ENCODE assay signal across 24 cellular contexts in the genomic region with DNA sequence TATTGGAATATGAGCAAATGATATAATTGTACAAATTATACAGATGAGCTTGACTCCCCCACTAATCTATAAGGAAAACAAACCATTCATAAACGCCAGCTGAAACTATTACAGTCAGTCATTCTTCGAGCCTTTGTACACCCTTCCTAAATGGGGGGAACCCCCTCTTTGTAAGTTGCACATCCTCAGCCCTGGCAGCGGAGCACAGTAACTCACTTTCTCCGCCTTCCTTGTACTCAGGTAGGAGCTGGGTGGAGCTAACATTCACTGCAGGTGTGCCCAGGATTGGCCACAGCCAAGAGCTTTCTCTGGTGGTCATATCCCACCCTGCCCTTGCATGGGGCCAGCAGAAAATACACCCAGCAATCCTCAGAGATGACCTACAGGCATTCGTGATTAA. TPM values are rescaled to one million over a fixed set of nuclear protein-coding genes. Genes with fewer than 3 reads are reported as not detected.
DNase-seq lines count a peak whose midpoint lies in the region; ATAC-seq and TF ChIP-seq lines count a peak whose summit lies in the region.
"Had no signal": no experiment of that assay in that cellular context is flagged by ENCODE, and none has a peak within 500 bp of the region (broad histone marks: within the 10 kb centered on the region; RNA-seq: fewer than 3 reads in every experiment).

No MANE protein-coding gene starts in this region.

- peak overlapping the region; percentile 67 for H3K4me3 Mint-ChIP-seq in activated naive CD8-positive, alpha-beta T cell treated with anti-CD3 and anti-CD28 coated beads, Interleukin-2, amount 50 U/mL, for 24 hours
- no peak overlapping the region for H3K4me3 Mint-ChIP-seq in chondrocyte (ENCODE audit: unreplicated experiment)
- H3K4me3 Mint-ChIP-seq: mesothelial cell of epicardium, neural crest cell had no signal

- H3K9me3 ChIP-seq in thymus (ENCODE audit: control insufficient read depth) = no peaks in the 10 kb centered on the region
- no peaks in the 10 kb centered on the region for H3K9me3 ChIP-seq in right lobe of liver
- H3K9me3 ChIP-seq: left lung, SJSA1 had no signal

- no peaks in the 10 kb centered on the region for H3K9me3 Mint-ChIP-seq in activated naive CD8-positive, alpha-beta T cell treated with anti-CD3 and anti-CD28 coated beads, Interleukin-2, amount 50 U/mL, for 24 hours
- no peaks in the 10 kb centered on the region for H3K9me3 Mint-ChIP-seq in chondrocyte (ENCODE audit: low read depth)
- H3K9me3 Mint-ChIP-seq: CD14-positive monocyte, immature natural killer cell, mesothelial cell of epicardium, neural crest cell had no signal

- no peaks in the 10 kb centered on the region for H3K27me3 Mint-ChIP-seq in activated naive CD8-positive, alpha-beta T cell treated with anti-CD3 and anti-CD28 coated beads, Interleukin-2, amount 50 U/mL, for 24 hours
- H3K27me3 Mint-ChIP-seq in chondrocyte (ENCODE audit: low read depth) = no peaks in the 10 kb centered on the region

- H3K4me1 Mint-ChIP-seq in activated naive CD8-positive, alpha-beta T cell treated with anti-CD3 and anti-CD28 coated beads, Interleukin-2, amount 50 U/mL, for 24 hours = peaks cover 48% of the 10 kb centered on the region
- H3K4me1 Mint-ChIP-seq in chondrocyte (ENCODE audit: low read depth) = no peaks in the 10 kb centered on the region
- H3K4me1 Mint-ChIP-seq: CD14-positive monocyte, mesothelial cell of epicardium, neural crest cell had no signal

- H3K27ac ChIP-seq in thymus (ENCODE audit: low read depth) (peak overlapping the region; percentile 64), right lobe of liver (no peak overlapping the region)
- H3K27ac ChIP-seq: cardiac muscle cell, epithelial cell of prostate, HL-60, left lung, SJSA1 had no signal

- H3K36me3 ChIP-seq in thymus (ENCODE audit: control insufficient read depth, insufficient read depth) (no peaks in the 10 kb centered on the region), right lobe of liver (no peaks in the 10 kb centered on the region)
- H3K36me3 ChIP-seq: cardiac muscle cell, left lung, SJSA1 had no signal

- ATAC-seq in activated naive CD8-positive, alpha-beta T cell treated with anti-CD3 and anti-CD28 coated beads, Interleukin-2, amount 50 U/mL, for 24 hours = peak; percentile 70
- no peak for ATAC-seq in right lobe of liver
- ATAC-seq: left lung, Panc1 had no signal

- intact Hi-C loops in right lobe of liver (cut with DNase I) = no loop called here

- H3K4me3 ChIP-seq in thymus (ENCODE audit: low read length) (peak overlapping the region; percentile 8), right lobe of liver (no peak overlapping the region)
- H3K4me3 ChIP-seq: cardiac muscle cell, dorsolateral prefrontal cortex, left lung, SJSA1 had no signal

- H3K4me1 ChIP-seq in thymus (ENCODE audit: control insufficient read depth, insufficient read depth, low read length) = peaks cover 56% of the 10 kb centered on the region
- H3K4me1 ChIP-seq in right lobe of liver = no peaks in the 10 kb centered on the region
- H3K4me1 ChIP-seq: left lung, SJSA1 had no signal

- no peak for TF ChIP-seq POLR2A in right lobe of liver (IDR thresholded peaks at IDR 0.05)

- H3K27me3 ChIP-seq in thymus (ENCODE audit: control insufficient read depth, insufficient read depth) (no peaks in the 10 kb centered on the region), right lobe of liver (no peaks in the 10 kb centered on the region)
- H3K27me3 ChIP-seq: cardiac muscle cell, dorsolateral prefrontal cortex, left lung, SJSA1 had no signal

- 87% methylated on average over 5 of the region's 5 CpGs for WGBS in thymus
- WGBS in right lobe of liver (ENCODE audit: insufficient coverage, low coverage, low lambda C conversion rate, missing lambda C conversion rate) = 84% methylated on average over 4 of the region's 5 CpGs

- H3K27ac Mint-ChIP-seq in activated naive CD8-positive, alpha-beta T cell treated with anti-CD3 and anti-CD28 coated beads, Interleukin-2, amount 50 U/mL, for 24 hours = no peak overlapping the region
- H3K27ac Mint-ChIP-seq in chondrocyte (ENCODE audit: unreplicated experiment) = no peak overlapping the region
- H3K27ac Mint-ChIP-seq: CD14-positive monocyte, mesothelial cell of epicardium, progenitor cell of endocrine pancreas had no signal

- no peaks in the 10 kb centered on the region for H3K36me3 Mint-ChIP-seq in activated naive CD8-positive, alpha-beta T cell treated with anti-CD3 and anti-CD28 coated beads, Interleukin-2, amount 50 U/mL, for 24 hours (ENCODE audit: low read depth)
- H3K36me3 Mint-ChIP-seq in chondrocyte (ENCODE audit: low read depth) = no peaks in the 10 kb centered on the region
- H3K36me3 Mint-ChIP-seq: CD14-positive monocyte, immature natural killer cell had no signal

- TF ChIP-seq CTCF in chondrocyte (IDR thresholded peaks at IDR 0.05) = no peak
- no peak for TF ChIP-seq CTCF in right lobe of liver (IDR thresholded peaks at IDR 0.05)

- DNase-seq in stimulated activated CD4-positive, alpha-beta T cell treated with anti-CD3 and anti-CD28 coated beads, Interleukin-15, amount 100 ng/mL, for 24 hours = peak; percentile 33
- no peak for DNase-seq in stimulated activated CD4-positive, alpha-beta T cell treated with anti-CD3 and anti-CD28 coated beads, Interleukin-2, amount 100 ng/mL, for 48 hours
- peak; percentile 21 for DNase-seq in activated CD4-positive, alpha-beta T cell treated with anti-CD3 and anti-CD28 coated beads, Interleukin-2, amount 50 U/mL, for 1 hour
- no peak for DNase-seq in activated naive CD8-positive, alpha-beta T cell treated with anti-CD3 and anti-CD28 coated beads, Interleukin-2, amount 50 U/mL, for 24 hours
- DNase-seq in NCI-H2081 treated with DMSO at 0.1 percent for 48 hours (lab: John Stamatoyannopoulos, UW) = no peak
- DNase-seq in chondrocyte (ENCODE audit: low spot score) = no peak
- DNase-seq in right lobe of liver = no peak
- DNase-seq: dorsolateral prefrontal cortex; GF-D8; immature natural killer cell; left lung; NCI-H1105 treated with DMSO at 0.1 percent for 48 hours; NCI-H510A treated with DMSO at 0.1 percent for 48 hours; NK-92 treated with Interleukin-12 subunit alpha and Interleukin-12 subunit beta, amount 100 ng/mL, for 24 hours had no signal

RNA-seq across cellular contexts. Expression of a gene that starts 28.6 kb away (rescaled TPM):
- 87.5 TPM for polyA plus RNA-seq in thymus
- total RNA-seq in chondrocyte (64.5 to 78.4 TPM (median 65.5 TPM) in 3 replicates), right lobe of liver (10 to 100 TPM; 19.9 to 54.5 (median 24.8) TPM)

RNA-seq across cellular contexts. Expression of a gene that starts 36.0 kb away (rescaled TPM):
- 749 TPM for polyA plus RNA-seq in thymus
- total RNA-seq in chondrocyte (265 to 294 TPM (median 265 TPM) in 3 replicates), right lobe of liver (100 to 1,000 TPM; 152 to 303 (median 168) TPM)

RNA-seq across cellular contexts. Expression of a gene that starts 44.9 kb away (rescaled TPM):
- 40.1 TPM for polyA plus RNA-seq in thymus
- total RNA-seq in chondrocyte (24.2 to 27.8 TPM (median 26.7 TPM) in 3 replicates), right lobe of liver (10 to 100 TPM in 4 of 6 experiments, 1 to 10 TPM in 2; 9.8 to 18.4 (median 10.9) TPM)

Comparison
In these comparisons a context has a peak if more than half of its experiments do, and no peak if none do; other contexts are left out.
1. DNase-seq: peak in stimulated activated CD4-positive, alpha-beta T cell treated with anti-CD3 and anti-CD28 coated beads, Interleukin-15, amount 100 ng/mL, for 24 hours (single experiment) and activated CD4-positive, alpha-beta T cell treated with anti-CD3 and anti-CD28 coated beads, Interleukin-2, amount 50 U/mL, for 1 hour (single experiment); none in stimulated activated CD4-positive, alpha-beta T cell treated with anti-CD3 and anti-CD28 coated beads, Interleukin-2, amount 100 ng/mL, for 48 hours (0 of 2), activated naive CD8-positive, alpha-beta T cell treated with anti-CD3 and anti-CD28 coated beads, Interleukin-2, amount 50 U/mL, for 24 hours (single experiment), NCI-H2081 treated with DMSO at 0.1 percent for 48 hours (single experiment), chondrocyte (single experiment) and right lobe of liver (0 of 3).